In the genomic region with DNA sequence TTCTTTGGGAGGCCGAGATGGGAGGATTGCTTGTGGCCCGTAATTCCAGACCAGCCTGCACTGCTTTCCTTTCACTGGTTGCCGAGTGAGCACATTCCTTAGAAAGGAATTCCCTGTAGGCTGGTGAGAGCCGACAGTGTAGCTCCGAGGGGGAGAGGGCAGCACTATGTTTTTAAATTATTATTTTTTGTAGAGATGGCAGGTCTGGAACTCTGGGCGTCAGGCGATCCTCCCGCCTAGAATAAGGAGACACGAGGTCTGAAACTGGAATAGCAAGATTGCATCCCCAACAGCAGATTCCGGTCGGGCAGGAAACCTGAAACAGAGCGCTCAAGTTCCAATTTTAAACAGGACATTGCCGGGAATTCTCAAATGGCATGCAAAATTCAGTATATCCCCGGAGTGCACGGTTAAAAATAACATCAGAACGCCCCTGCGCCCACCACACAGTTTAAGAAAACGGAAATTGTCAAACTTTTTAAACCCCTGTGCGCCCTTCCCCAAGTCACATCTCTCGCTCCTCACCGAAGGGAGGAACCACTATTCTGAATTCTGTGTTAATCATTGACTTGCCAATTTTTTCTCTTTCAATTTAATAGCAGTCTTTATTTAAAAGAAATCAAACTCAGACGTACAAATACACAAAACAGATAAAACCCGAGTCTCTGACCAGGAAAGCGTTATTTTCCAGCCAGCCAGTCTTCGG, we compare ENCODE assay signal across 8 cellular contexts. TPM values are rescaled to one million over a fixed set of nuclear protein-coding genes. Genes with fewer than 3 reads are reported as not detected.
DNase-seq lines count a peak whose midpoint lies in the region; ATAC-seq and TF ChIP-seq lines count a peak whose summit lies in the region.

No MANE protein-coding gene starts in this region.

- no peak for TF ChIP-seq EP300 in tibial nerve (IDR thresholded peaks at IDR 0.05)

- H3K27ac Mint-ChIP-seq in natural killer cell treated with Interleukin-12 subunit alpha and Interleukin-12 subunit beta and Interleukin-15 and Interleukin-18, amount 100 ng/mL, for 72 hours = peak overlapping the region; percentile 97 to 99

- peak overlapping the region; percentile 98 for H3K4me3 Mint-ChIP-seq in natural killer cell treated with Interleukin-12 subunit alpha and Interleukin-12 subunit beta and Interleukin-15 and Interleukin-18, amount 100 ng/mL, for 72 hours

- H3K27ac ChIP-seq in tibial nerve = peak overlapping the region; percentile 81 to 94 (median 85)

- H3K4me1 Mint-ChIP-seq in natural killer cell treated with Interleukin-12 subunit alpha and Interleukin-12 subunit beta and Interleukin-15 and Interleukin-18, amount 100 ng/mL, for 72 hours (ENCODE audit: low read depth in 2 of 2) = peaks cover 28 to 30% of the 10 kb centered on the region in 2 donors

- H3K27me3 ChIP-seq in tibial nerve = no peaks in the 10 kb centered on the region

- peak; percentile 64 for DNase-seq in EH (ENCODE audit: low read depth)
- DNase-seq in NCI-H526 (lab: John Stamatoyannopoulos, UW) = peak; percentile 61 to 78
- DNase-seq in activated T-cell treated with anti-CD3 and anti-CD28 coated beads for 48 hours (ENCODE audit: low read depth) = peak; percentile 52
- peak; percentile 57 for DNase-seq in fibroblast of mammary gland (ENCODE audit: low read depth)
- no peak for DNase-seq in natural killer cell treated with Interleukin-12 subunit alpha and Interleukin-12 subunit beta and Interleukin-15 and Interleukin-18, amount 100 ng/mL, for 72 hours (ENCODE audit: low spot score)
- DNase-seq in tibial nerve (ENCODE audit: low spot score in 2 of 2) = peak in 1 of 2 donors; percentile 79
- DNase-seq in CD1c-positive myeloid dendritic cell (ENCODE audit: extremely low spot score) = no peak

- peak; percentile 8 for ATAC-seq in HG02798 (IDR thresholded peaks at IDR 0.05; ENCODE audit: poor library complexity, unreplicated experiment)
- no peak for ATAC-seq in natural killer cell treated with Interleukin-12 subunit alpha and Interleukin-12 subunit beta and Interleukin-15 and Interleukin-18, amount 100 ng/mL, for 72 hours

- peaks cover 0 to 17% (median 5%) of the 10 kb centered on the region in 4 donors for H3K4me1 ChIP-seq in tibial nerve

- no peak for TF ChIP-seq POLR2A in tibial nerve (IDR thresholded peaks at IDR 0.05)

- WGBS in tibial nerve, 2 donors = 1% methylated on average over 25 of the region's 25 CpGs

- peak overlapping the region; percentile 48 for H3K4me3 ChIP-seq in fibroblast of mammary gland (ENCODE audit: control insufficient read depth, low read depth, low read length)
- peak overlapping the region; percentile 32 to 67 (median 52) for H3K4me3 ChIP-seq in tibial nerve

- H3K36me3 ChIP-seq in tibial nerve = no peaks in the 10 kb centered on the region

- no peaks in the 10 kb centered on the region for H3K27me3 Mint-ChIP-seq in natural killer cell treated with Interleukin-12 subunit alpha and Interleukin-12 subunit beta and Interleukin-15 and Interleukin-18, amount 100 ng/mL, for 72 hours

- no peaks in the 10 kb centered on the region for H3K9me3 ChIP-seq in tibial nerve

- H3K36me3 Mint-ChIP-seq in natural killer cell treated with Interleukin-12 subunit alpha and Interleukin-12 subunit beta and Interleukin-15 and Interleukin-18, amount 100 ng/mL, for 72 hours = no peaks in the 10 kb centered on the region

- no peak for TF ChIP-seq CTCF in fibroblast of mammary gland (conservative IDR thresholded peaks at IDR 0.05; ENCODE audit: control insufficient read depth, insufficient read depth, low read depth, low read length)
- peak in 2 of 5 experiments; percentile 76 to 95 for TF ChIP-seq CTCF in tibial nerve (IDR thresholded peaks at IDR 0.05)

- H3K9me3 Mint-ChIP-seq in natural killer cell treated with Interleukin-12 subunit alpha and Interleukin-12 subunit beta and Interleukin-15 and Interleukin-18, amount 100 ng/mL, for 72 hours = no peaks in the 10 kb centered on the region

RNA-seq across cellular contexts. Expression of gene RNU5B-1, which starts 0.6 kb away (rescaled TPM):
- total RNA-seq in natural killer cell treated with Interleukin-12 subunit alpha and Interleukin-12 subunit beta and Interleukin-15 and Interleukin-18, amount 100 ng/mL, for 72 hours = not detected
- not detected for total RNA-seq in tibial nerve

RNA-seq across cellular contexts. Expression of gene RNU5A-1, which starts 8.0 kb away (rescaled TPM):
- not detected for total RNA-seq in natural killer cell treated with Interleukin-12 subunit alpha and Interleukin-12 subunit beta and Interleukin-15 and Interleukin-18, amount 100 ng/mL, for 72 hours
- not detected for total RNA-seq in tibial nerve

RNA-seq across cellular contexts. Expression of gene PARP16, which starts 17.2 kb away (rescaled TPM):
- 10 to 100 TPM in 1 of 2 donors, 1 to 10 TPM in 1; 8.5 to 12.0 TPM for total RNA-seq in natural killer cell treated with Interleukin-12 subunit alpha and Interleukin-12 subunit beta and Interleukin-15 and Interleukin-18, amount 100 ng/mL, for 72 hours
- total RNA-seq in tibial nerve = 10 to 100 TPM in 3 of 4 donors, 1 to 10 TPM in 1; 5.9 to 15.5 (median 12.1) TPM

Comparison
In these comparisons a context has a peak if more than half of its experiments do, and no peak if none do; other contexts are left out.
1. DNase-seq: peak in EH (single experiment), NCI-H526 (2 of 2), activated T-cell treated with anti-CD3 and anti-CD28 coated beads for 48 hours (single experiment) and fibroblast of mammary gland (single experiment); none in natural killer cell treated with Interleukin-12 subunit alpha and Interleukin-12 subunit beta and Interleukin-15 and Interleukin-18, amount 100 ng/mL, for 72 hours (single experiment) and CD1c-positive myeloid dendritic cell (single experiment).